Comparison of ENCODE assay signal across 30 cellular contexts in the genomic region with DNA sequence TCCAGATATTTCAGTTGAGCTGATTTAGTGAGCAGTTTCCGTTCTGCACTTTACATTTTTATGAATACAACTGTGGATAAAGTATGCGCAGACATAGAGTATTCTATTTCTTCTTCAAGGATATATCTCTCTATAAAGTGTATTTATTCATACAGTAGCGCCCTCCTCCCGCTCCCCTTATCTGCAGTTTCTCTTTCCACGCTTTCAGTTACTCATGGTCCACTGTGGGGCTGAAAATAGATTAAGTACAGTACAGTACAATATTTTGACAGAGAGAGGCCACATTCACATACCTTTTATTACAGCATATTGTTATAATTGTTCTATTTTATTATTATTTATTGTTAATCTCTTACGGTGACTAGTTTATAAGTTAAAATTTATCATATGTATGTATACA.
"Had no signal": no experiment of that assay in that cellular context is flagged by ENCODE, and none has a peak within 500 bp of the region (broad histone marks: within the 10 kb centered on the region; RNA-seq: fewer than 3 reads in every experiment).

No MANE protein-coding gene starts in this region.

- H2AFZ ChIP-seq: neural progenitor cell, parathyroid adenoma had no signal

- H3K4me1 ChIP-seq: neural progenitor cell, parathyroid adenoma, psoas muscle, testis, transverse colon, upper lobe of left lung, vagina had no signal

- H3K9ac ChIP-seq: neural progenitor cell, parathyroid adenoma had no signal

- ATAC-seq: left lobe of liver; natural killer cell; psoas muscle; right lobe of liver; stimulated activated memory B cell treated with anti-CD40 and anti-IgM and Interleukin-4, amounts not matched to agents 10 μg/mL and 1 μg/mL and 100 μg/mL, for 72 hours had no signal

- H3K4me3 ChIP-seq: lung, neural progenitor cell, psoas muscle, right lobe of liver, smooth muscle cell, testis, thyroid gland, transverse colon, upper lobe of left lung, vagina had no signal

- H3K9me3 ChIP-seq: neutrophil, psoas muscle, right lobe of liver, testis, thyroid gland, transverse colon, vagina had no signal

- H3K4me2 ChIP-seq: neural progenitor cell, smooth muscle cell had no signal

- DNase-seq: hippocampal formation; kidney glomerular epithelial cell; left cardiac atrium; mesendoderm; naive B cell; natural killer cell; nephron progenitor cell; occipital lobe; psoas muscle; right lobe of liver; stimulated activated CD4-positive, alpha-beta T cell treated with anti-CD3 and anti-CD28 coated beads, Interleukin-1b, Interleukin-23, amount 100 ng/mL, for 48 hours; stimulated activated CD4-positive, alpha-beta T cell treated with anti-CD3 and anti-CD28 coated beads, Interleukin-2, amount 100 ng/mL, for 48 hours; stimulated activated CD4-positive, alpha-beta T cell treated with anti-CD3 and anti-CD28 coated beads, Interleukin-4, amount 100 ng/mL, for 4 hours; stimulated activated CD8-positive, alpha-beta memory T cell treated with anti-CD3 and anti-CD28 coated beads, Interleukin-4, amount 100 ng/mL, for 48 hours; stimulated activated naive CD4-positive, alpha-beta T cell treated with Interleukin-2 at 50 U/mL for 16 hours; stimulated activated naive CD8-positive, alpha-beta T cell treated with anti-CD3 and anti-CD28 coated beads, Interleukin-15, amount 100 ng/mL, for 72 hours; substantia nigra; testis; thyroid gland; transverse colon; upper lobe of left lung had no signal

- H3K27me3 ChIP-seq: neural progenitor cell, right lobe of liver, testis, thyroid gland, transverse colon, upper lobe of left lung, vagina had no signal

- H3K27ac ChIP-seq: neural progenitor cell, neutrophil, parathyroid adenoma, psoas muscle, right lobe of liver, testis, thyroid gland, transverse colon, upper lobe of left lung, vagina had no signal

- H3K79me2 ChIP-seq: parathyroid adenoma had no signal

- H3K36me3 ChIP-seq: neural progenitor cell, neutrophil, right lobe of liver, thyroid gland, transverse colon, upper lobe of left lung, vagina had no signal

- FAIRE-seq: keratinocyte had no signal
